9 cellular contexts compared by ENCODE assay signal in genomic region chrX:63746278-63746677, GRCh38. TPM values are rescaled to one million over a fixed set of nuclear protein-coding genes. Genes with fewer than 3 reads are reported as not detected.
A peak's percentile ranks its signal among the peaks of the same experiment; 100 is the strongest.
DNase-seq lines count a peak whose midpoint lies in the region; ATAC-seq lines count a peak whose summit lies in the region.
"Had no signal": no experiment of that assay in that cellular context is flagged by ENCODE, and none has a peak within 500 bp of the region (broad histone marks: within the 10 kb centered on the region; RNA-seq: fewer than 3 reads in every experiment).

No MANE protein-coding gene starts in this region.

- peaks cover 53% of the 10 kb centered on the region for H3K4me1 ChIP-seq in Karpas-422 (ENCODE audit: low read length)

- no peaks in the 10 kb centered on the region for H4K20me1 ChIP-seq in Karpas-422 (ENCODE audit: insufficient read depth, low read depth, low read length)

- no peak overlapping the region for H3K27ac ChIP-seq in Karpas-422 (ENCODE audit: low read length)

- no peak overlapping the region for H2AFZ ChIP-seq in Karpas-422 (ENCODE audit: low read length)
- H2AFZ ChIP-seq: GM23248 had no signal

- H3K36me3 ChIP-seq in Karpas-422 (ENCODE audit: insufficient read depth, low read length), result no peaks in the 10 kb centered on the region

- H3K4me3 ChIP-seq in Karpas-422 (ENCODE audit: low read length), result no peak overlapping the region
- H3K4me3 ChIP-seq: GM23248 had no signal

- no peak overlapping the region for H3K9ac ChIP-seq in Karpas-422 (ENCODE audit: low read length)

- no peaks in the 10 kb centered on the region for H3K9me3 ChIP-seq in Karpas-422 (ENCODE audit: low read length)

- H3K27me3 ChIP-seq in Karpas-422 (ENCODE audit: low read length), result no peaks in the 10 kb centered on the region

- no peak overlapping the region for H3K4me2 ChIP-seq in Karpas-422 (ENCODE audit: low read depth, low read length, poor library complexity, severe bottlenecking)

- peak; percentile 61 for DNase-seq in activated effector memory CD4-positive, alpha-beta T cell treated with anti-CD3 and anti-CD28 coated beads, Interleukin-2, amount 50 U/mL, for 16 hours
- no peak for DNase-seq in activated effector memory CD4-positive, alpha-beta T cell treated with Interleukin-2 at 50 U/mL for 16 hours
- DNase-seq in MV-4-11 (lab: John Stamatoyannopoulos, UW), result peak; percentile 35
- peak; percentile 1 to 17 for DNase-seq in stimulated activated CD8-positive, alpha-beta memory T cell treated with anti-CD3 and anti-CD28 coated beads, Interleukin-7, amount 100 ng/mL, for 48 hours (ENCODE audit: extremely low read depth in 1 of 2, low read depth in 1 of 2)
- DNase-seq in Karpas-422, result no peak
- no peak for DNase-seq in kidney glomerular epithelial cell (lab: John Stamatoyannopoulos, UW)
- DNase-seq in SHP77 (lab: John Stamatoyannopoulos, UW), result no peak
- DNase-seq: GM23248 had no signal

- ATAC-seq in HG02678 (IDR thresholded peaks at IDR 0.05; ENCODE audit: unreplicated experiment), result peak; percentile 87

- peaks cover 71% of the 10 kb centered on the region for H3K79me2 ChIP-seq in Karpas-422 (ENCODE audit: low read length)

- H3K9me2 ChIP-seq in Karpas-422 (replicated peaks; ENCODE audit: insufficient read depth, low read length), result no peaks in the 10 kb centered on the region

RNA-seq across cellular contexts. Expression of gene ARHGEF9, which starts 38.7 kb away (rescaled TPM):
- total RNA-seq in Karpas-422 (2014; rRNA removed; shearing (Covaris generic); ENCODE audit: low replicate concordance), result 18.2 and 25.6 TPM in 2 replicates

Comparison
In these comparisons a context has a peak if more than half of its experiments do, and no peak if none do; other contexts are left out.
1. DNase-seq: peak in activated effector memory CD4-positive, alpha-beta T cell treated with anti-CD3 and anti-CD28 coated beads, Interleukin-2, amount 50 U/mL, for 16 hours (single experiment), MV-4-11 (single experiment) and stimulated activated CD8-positive, alpha-beta memory T cell treated with anti-CD3 and anti-CD28 coated beads, Interleukin-7, amount 100 ng/mL, for 48 hours (2 of 2); none in activated effector memory CD4-positive, alpha-beta T cell treated with Interleukin-2 at 50 U/mL for 16 hours (single experiment), Karpas-422 (single experiment), kidney glomerular epithelial cell (single experiment) and SHP77 (0 of 2).